21 cellular contexts compared by ENCODE assay signal in the genomic region with DNA sequence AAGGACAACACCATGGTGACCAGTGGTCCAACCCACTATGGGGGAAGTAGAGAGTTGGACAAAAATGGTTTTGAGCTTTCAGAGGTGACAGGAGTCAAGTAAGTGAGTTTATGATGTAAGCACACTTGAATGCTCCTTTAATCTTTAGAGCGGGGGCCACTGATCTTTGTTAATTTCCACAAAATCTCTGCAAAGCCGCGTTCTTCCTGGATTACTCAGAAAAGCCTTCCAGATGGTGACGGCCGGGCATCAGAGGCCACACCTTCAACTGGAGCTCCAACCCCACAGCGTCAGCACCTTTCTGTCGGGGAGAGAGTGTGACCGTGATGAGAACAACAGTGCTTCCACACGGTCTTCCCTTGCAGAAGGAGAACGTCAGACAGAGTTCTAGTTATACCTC. TPM values are rescaled to one million over a fixed set of nuclear protein-coding genes. Genes with fewer than 3 reads are reported as not detected.
DNase-seq lines count a peak whose midpoint lies in the region; ATAC-seq and TF ChIP-seq lines count a peak whose summit lies in the region.
"Had no signal": no experiment of that assay in that cellular context is flagged by ENCODE, and none has a peak within 500 bp of the region (broad histone marks: within the 10 kb centered on the region; RNA-seq: fewer than 3 reads in every experiment).

No MANE protein-coding gene starts in this region.

- no peaks in the 10 kb centered on the region for H3K27me3 Mint-ChIP-seq in progenitor cell of endocrine pancreas
- H3K27me3 Mint-ChIP-seq: activated CD4-positive, alpha-beta T cell treated with anti-CD3 and anti-CD28 coated beads, Interleukin-2, amount 10 ng/mL, durations not matched to agents 24 days and 14 days; dendritic cell treated with granulocyte-macrophage colony-stimulating factor and Interleukin-4, amounts not matched to agents 40 ng/mL and 50 ng/mL, for 4 days; T-cell had no signal

- peaks cover 7% of the 10 kb centered on the region for H3K4me1 Mint-ChIP-seq in progenitor cell of endocrine pancreas (ENCODE audit: low read depth)
- H3K4me1 Mint-ChIP-seq: naive B cell had no signal

- peak overlapping the region; percentile 49 for H3K27ac Mint-ChIP-seq in progenitor cell of endocrine pancreas
- H3K27ac Mint-ChIP-seq: activated CD4-positive, alpha-beta T cell treated with anti-CD3 and anti-CD28 coated beads, Interleukin-2, amount 10 ng/mL, durations not matched to agents 24 days and 14 days; activated T-helper 2 cell treated with anti-CD3 and anti-CD28 coated beads, Interferon-gamma antibody, Interleukin-2, Interleukin-4, amounts not matched to agents 10 μg/mL and 5 μg/mL and 100 μg/mL, durations not matched to agents 14 hours and 24 hours and 36 hours; dendritic cell treated with granulocyte-macrophage colony-stimulating factor and Interleukin-4, amounts not matched to agents 40 ng/mL and 50 ng/mL, for 4 days; T-cell had no signal

- TF ChIP-seq CTCF in progenitor cell of endocrine pancreas (IDR thresholded peaks at IDR 0.05; ENCODE audit: unreplicated experiment): no peak

- ATAC-seq in esophagus mucosa (peak; percentile 92), HG02852 (IDR thresholded peaks at IDR 0.05; ENCODE audit: unreplicated experiment) (no peak), GM21515 (IDR thresholded peaks at IDR 0.05; ENCODE audit: unreplicated experiment) (no peak)
- ATAC-seq: gastroesophageal sphincter, right cardiac atrium, T-cell had no signal

- H3K4me3 Mint-ChIP-seq in progenitor cell of endocrine pancreas (ENCODE audit: low read depth): no peak overlapping the region
- H3K4me3 Mint-ChIP-seq: activated CD4-positive, alpha-beta T cell treated with anti-CD3 and anti-CD28 coated beads, Interleukin-2, amount 10 ng/mL, durations not matched to agents 24 days and 14 days; dendritic cell treated with granulocyte-macrophage colony-stimulating factor and Interleukin-4, amounts not matched to agents 40 ng/mL and 50 ng/mL, for 4 days; naive B cell; T-cell had no signal

- no peaks in the 10 kb centered on the region for H3K36me3 Mint-ChIP-seq in progenitor cell of endocrine pancreas (ENCODE audit: insufficient read depth)
- H3K36me3 Mint-ChIP-seq: naive B cell, T-cell had no signal

- no peaks in the 10 kb centered on the region for H3K9me3 Mint-ChIP-seq in progenitor cell of endocrine pancreas (ENCODE audit: low read depth)
- H3K9me3 Mint-ChIP-seq: activated T-helper 2 cell treated with anti-CD3 and anti-CD28 coated beads, Interferon-gamma antibody, Interleukin-2, Interleukin-4, amounts not matched to agents 10 μg/mL and 5 μg/mL and 100 μg/mL, durations not matched to agents 14 hours and 24 hours and 36 hours; dendritic cell treated with granulocyte-macrophage colony-stimulating factor and Interleukin-4, amounts not matched to agents 40 ng/mL and 50 ng/mL, for 4 days; T-cell had no signal

- intact Hi-C loops in posterior cingulate gyrus (cut with DNase I): no loop called here

- peak; percentile 93 for DNase-seq in EH (ENCODE audit: low read depth)
- peak; percentile 58 for DNase-seq in NCI-H82 treated with DMSO at 0.1 percent for 48 hours (lab: John Stamatoyannopoulos, UW; ENCODE audit: unreplicated experiment)
- no peak for DNase-seq in progenitor cell of endocrine pancreas (ENCODE audit: low spot score, unreplicated experiment)
- no peak for DNase-seq in posterior cingulate gyrus
- no peak for DNase-seq in NCI-H2196 treated with DMSO at 0.1 percent for 48 hours (lab: John Stamatoyannopoulos, UW; ENCODE audit: unreplicated experiment)
- DNase-seq: activated CD4-positive, alpha-beta T cell treated with anti-CD3 and anti-CD28 coated beads, Interleukin-2, amount 10 ng/mL, durations not matched to agents 24 days and 14 days; DMS 273 treated with DMSO at 0.1 percent for 48 hours; MM.1S; naive B cell; NCI-H2171; NCI-H774; right cardiac atrium; SHP77; T-cell; uterus had no signal

RNA-seq across cellular contexts. Expression of gene KLF6, which starts 35.2 kb away (rescaled TPM):
- 98.5 TPM for total RNA-seq in esophagus mucosa
- total RNA-seq in progenitor cell of endocrine pancreas: 95.5 and 109 TPM in 2 replicates

Comparison
In these comparisons a context has a peak if more than half of its experiments do, and no peak if none do; other contexts are left out.
1. DNase-seq: peak in EH (single experiment) and NCI-H82 treated with DMSO at 0.1 percent for 48 hours (single experiment); none in progenitor cell of endocrine pancreas (single experiment), posterior cingulate gyrus (0 of 10) and NCI-H2196 treated with DMSO at 0.1 percent for 48 hours (single experiment).